In genomic region chr1:45585496-45586075, GRCh38 we compare ENCODE assay signal across 9 cellular contexts. TPM values are rescaled to one million over a fixed set of nuclear protein-coding genes. Genes with fewer than 3 reads are reported as not detected.
DNase-seq lines count a peak whose midpoint lies in the region; ATAC-seq, FAIRE-seq and TF ChIP-seq lines count a peak whose summit lies in the region.
"Had no signal": no experiment of that assay in that cellular context is flagged by ENCODE, and none has a peak within 500 bp of the region (broad histone marks: within the 10 kb centered on the region; RNA-seq: fewer than 3 reads in every experiment).

No MANE protein-coding gene starts in this region.

- TF ChIP-seq CTCF in kidney (IDR thresholded peaks at IDR 0.05; ENCODE audit: borderline replicate concordance, extremely low read depth, insufficient read depth) = no peak
- TF ChIP-seq CTCF in thoracic aorta (IDR thresholded peaks at IDR 0.05) = no peak
- no peak for TF ChIP-seq CTCF in GM20000 (IDR thresholded peaks at IDR 0.05; ENCODE audit: extremely low read depth, missing control alignments)

- no peaks in the 10 kb centered on the region for H3K27me3 ChIP-seq in thoracic aorta (replicated peaks; ENCODE audit: insufficient read depth)

- H3K27ac Mint-ChIP-seq in activated T-cell treated with anti-CD3 and anti-CD28 coated beads, Interleukin-2, amount 50 U/mL, for 24 hours = peak overlapping the region; percentile 99
- peak overlapping the region; percentile 92 to 96 for H3K27ac Mint-ChIP-seq in activated naive CD4-positive, alpha-beta T cell treated with anti-CD3 and anti-CD28 coated beads, Interleukin-2, amount 50 U/mL, for 72 hours

- intact Hi-C loops in kidney (cut with DNase I) = no loop called here

- no peak for ATAC-seq in activated naive CD4-positive, alpha-beta T cell treated with anti-CD3 and anti-CD28 coated beads, Interleukin-2, amount 50 U/mL, for 72 hours
- ATAC-seq in thoracic aorta (ENCODE audit: insufficient number of reproducible peaks, low FRiP score, low read depth) = no peak

- no peaks in the 10 kb centered on the region for H3K36me3 ChIP-seq in kidney (ENCODE audit: control insufficient read depth in 1 of 2, insufficient read depth in 2 of 2, low read length in 2 of 2)
- no peaks in the 10 kb centered on the region for H3K36me3 ChIP-seq in thoracic aorta

- H3K27me3 Mint-ChIP-seq in activated T-cell treated with anti-CD3 and anti-CD28 coated beads, Interleukin-2, amount 50 U/mL, for 24 hours = no peaks in the 10 kb centered on the region

- H3K9me3 Mint-ChIP-seq in activated T-cell treated with anti-CD3 and anti-CD28 coated beads, Interleukin-2, amount 50 U/mL, for 24 hours = no peaks in the 10 kb centered on the region
- H3K9me3 Mint-ChIP-seq in activated naive CD4-positive, alpha-beta T cell treated with anti-CD3 and anti-CD28 coated beads, Interleukin-2, amount 50 U/mL, for 72 hours = no peaks in the 10 kb centered on the region

- H3K36me3 Mint-ChIP-seq in activated T-cell treated with anti-CD3 and anti-CD28 coated beads, Interleukin-2, amount 50 U/mL, for 24 hours (ENCODE audit: low read depth) = peaks cover 56% of the 10 kb centered on the region
- H3K36me3 Mint-ChIP-seq in activated naive CD4-positive, alpha-beta T cell treated with anti-CD3 and anti-CD28 coated beads, Interleukin-2, amount 50 U/mL, for 72 hours = peaks cover 15 to 26% of the 10 kb centered on the region in 2 donors

- H3K9me3 ChIP-seq in kidney (ENCODE audit: control insufficient read depth in 1 of 2, low read length in 2 of 2) = no peaks in the 10 kb centered on the region
- no peaks in the 10 kb centered on the region for H3K9me3 ChIP-seq in thoracic aorta

- peak overlapping the region in 1 of 2 donors; percentile 60 for H3K9ac ChIP-seq in kidney (ENCODE audit: low read length in 2 of 2)

- no peak overlapping the region for H3K27ac ChIP-seq in kidney (ENCODE audit: low read depth in 2 of 2, low read length in 2 of 2)
- H3K27ac ChIP-seq in thoracic aorta = peak overlapping the region in 1 of 2 donors; percentile 94

- H3K4me1 ChIP-seq in kidney (ENCODE audit: control insufficient read depth in 1 of 2, insufficient read depth in 1 of 2, low read depth in 1 of 2, low read length in 2 of 2) = peaks cover 0 to 6% of the 10 kb centered on the region in 2 donors
- peaks cover 10 to 32% of the 10 kb centered on the region in 2 donors for H3K4me1 ChIP-seq in thoracic aorta (ENCODE audit: control insufficient read depth in 1 of 2, low read depth in 2 of 2)

- H3K4me3 ChIP-seq in kidney (ENCODE audit: low read length in 2 of 2) (peak overlapping the region; percentile 90 to 94), thoracic aorta (peak overlapping the region; percentile 85)

- H3K4me3 Mint-ChIP-seq in activated T-cell treated with anti-CD3 and anti-CD28 coated beads, Interleukin-2, amount 50 U/mL, for 24 hours = peak overlapping the region; percentile 99

- DNase-seq in activated T-cell treated with anti-CD3 and anti-CD28 coated beads, Interleukin-2, amount 50 U/mL, for 24 hours = peak; percentile 31
- DNase-seq in activated T-cell treated with anti-CD3 and anti-CD28 coated beads, Interleukin-2, amount 50 U/mL, for 1 hour = no peak
- peak in 1 of 2 donors; percentile 23 for DNase-seq in activated naive CD4-positive, alpha-beta T cell treated with anti-CD3 and anti-CD28 coated beads, Interleukin-2, amount 50 U/mL, for 72 hours (ENCODE audit: low spot score in 2 of 2)
- no peak for DNase-seq in kidney
- DNase-seq in thoracic aorta (ENCODE audit: low spot score) = no peak
- no peak for DNase-seq in SHP77 (lab: John Stamatoyannopoulos, UW)
- DNase-seq in GM20000 (ENCODE audit: low spot score) = no peak
- no peak for DNase-seq in HuH-7 (ENCODE audit: low spot score)
- DNase-seq: T-helper 9 cell had no signal

- H3K4me1 Mint-ChIP-seq in activated T-cell treated with anti-CD3 and anti-CD28 coated beads, Interleukin-2, amount 50 U/mL, for 24 hours (ENCODE audit: low read depth) = peaks cover 47% of the 10 kb centered on the region

- no peak for FAIRE-seq in kidney (lab: Jason Lieb, UNC)

RNA-seq across cellular contexts. Expression of gene NASP, which starts 1.7 kb away (rescaled TPM):
- 100 to 1,000 TPM; 178 to 319 TPM for total RNA-seq in activated naive CD4-positive, alpha-beta T cell treated with anti-CD3 and anti-CD28 coated beads, Interleukin-2, amount 50 U/mL, for 72 hours
- total RNA-seq in kidney = 51.6 TPM
- polyA plus RNA-seq in kidney (ENCODE audit: insufficient read depth, low read depth, low replicate concordance) = 49.5 TPM
- total RNA-seq in thoracic aorta = 10 to 100 TPM; 34.7 to 91.4 TPM

RNA-seq across cellular contexts. Expression of gene AKR1A1, which starts 35.0 kb away (rescaled TPM):
- total RNA-seq in activated naive CD4-positive, alpha-beta T cell treated with anti-CD3 and anti-CD28 coated beads, Interleukin-2, amount 50 U/mL, for 72 hours = 100 to 1,000 TPM; 153 to 177 TPM
- total RNA-seq in kidney (147 TPM), thoracic aorta (100 to 1,000 TPM in 1 of 2 donors, 10 to 100 TPM in 1; 35.3 to 130 TPM)
- polyA plus RNA-seq in kidney (ENCODE audit: insufficient read depth, low read depth, low replicate concordance) = 431 TPM

RNA-seq across cellular contexts. Expression of gene CCDC17, which starts 38.3 kb away (rescaled TPM):
- total RNA-seq in activated naive CD4-positive, alpha-beta T cell treated with anti-CD3 and anti-CD28 coated beads, Interleukin-2, amount 50 U/mL, for 72 hours = 1 to 10 TPM; 2.6 to 3.6 TPM
- total RNA-seq in kidney (3.0 TPM), thoracic aorta (1 to 10 TPM; 2.2 to 4.0 TPM)
- 1.0 TPM for polyA plus RNA-seq in kidney (ENCODE audit: insufficient read depth, low read depth, low replicate concordance)
